ENCODE assay signal across 29 cellular contexts in genomic region chr6:153048631-153049030, GRCh38.
"Had no signal": no experiment of that assay in that cellular context is flagged by ENCODE, and none has a peak within 500 bp of the region (broad histone marks: within the 10 kb centered on the region; RNA-seq: fewer than 3 reads in every experiment).

No MANE protein-coding gene starts in this region.

- H3K4me1 ChIP-seq: ascending aorta, Peyer's patch had no signal

- ATAC-seq: activated CD8-positive, alpha-beta T cell treated with anti-CD3 and anti-CD28 coated beads for 36 hours had no signal

- DNase-seq: activated CD4-positive, alpha-beta T cell treated with anti-CD3 and anti-CD28 coated beads, Interleukin-2, amount 10 ng/mL, durations not matched to agents 24 days and 14 days; activated CD4-positive, alpha-beta T cell treated with anti-CD3 and anti-CD28 coated beads, Interleukin-2, amount 50 U/mL, for 4 hours; activated CD8-positive, alpha-beta T cell treated with anti-CD3 and anti-CD28 coated beads for 36 hours; activated gamma-delta T cell; activated naive CD4-positive, alpha-beta T cell treated with Interleukin-2 at 50 U/mL for 16 hours; activated naive CD8-positive, alpha-beta T cell treated with anti-CD3 and anti-CD28 coated beads, Interleukin-2, amount 10 ng/mL, durations not matched to agents 7 days and 5 days; activated T-cell treated with anti-CD3 and anti-CD28 coated beads, Interleukin-2, amount 50 U/mL, for 24 hours; amygdala; Karpas-422; KBM-7; MM.1S; NCI-H1092 treated with DMSO at 0.1 percent for 48 hours; NCI-H1417; NCI-H187 treated with DMSO at 0.1 percent for 48 hours; NCI-H2081 treated with DMSO at 0.1 percent for 48 hours; NCI-H226; NCI-H446 treated with DMSO at 0.1 percent for 48 hours; NCI-H524; NCI-H69; Peyer's patch; SHP77; SJCRH30; T1000; WERI-Rb-1 had no signal

- H3K27me3 Mint-ChIP-seq: activated CD8-positive, alpha-beta T cell treated with anti-CD3 and anti-CD28 coated beads for 36 hours; activated naive CD8-positive, alpha-beta T cell treated with anti-CD3 and anti-CD28 coated beads, Interleukin-2, amount 10 ng/mL, durations not matched to agents 7 days and 5 days; activated T-cell treated with anti-CD3 and anti-CD28 coated beads, Interleukin-2, amount 50 U/mL, for 24 hours; IgD-negative memory B cell had no signal

- H3K4me3 Mint-ChIP-seq: activated CD4-positive, alpha-beta T cell treated with anti-CD3 and anti-CD28 coated beads, Interleukin-2, amount 10 ng/mL, durations not matched to agents 24 days and 14 days; activated CD8-positive, alpha-beta T cell treated with anti-CD3 and anti-CD28 coated beads for 36 hours; activated naive CD4-positive, alpha-beta T cell treated with anti-CD3 and anti-CD28 coated beads, Interleukin-2, amount 50 U/mL, for 24 hours; activated naive CD8-positive, alpha-beta T cell treated with anti-CD3 and anti-CD28 coated beads, Interleukin-2, amount 10 ng/mL, durations not matched to agents 7 days and 5 days; activated T-cell treated with anti-CD3 and anti-CD28 coated beads, Interleukin-2, amount 50 U/mL, for 24 hours; IgD-negative memory B cell had no signal

- H3K27ac Mint-ChIP-seq: activated CD4-positive, alpha-beta T cell treated with anti-CD3 and anti-CD28 coated beads, Interleukin-2, amount 10 ng/mL, durations not matched to agents 24 days and 14 days; activated CD8-positive, alpha-beta T cell treated with anti-CD3 and anti-CD28 coated beads for 36 hours; activated naive CD4-positive, alpha-beta T cell treated with anti-CD3 and anti-CD28 coated beads, Interleukin-2, amount 50 U/mL, for 24 hours; activated naive CD8-positive, alpha-beta T cell treated with anti-CD3 and anti-CD28 coated beads, Interleukin-2, amount 10 ng/mL, durations not matched to agents 7 days and 5 days; activated T-cell treated with anti-CD3 and anti-CD28 coated beads, Interleukin-2, amount 50 U/mL, for 24 hours; activated T-helper 2 cell treated with anti-CD3 and anti-CD28 coated beads, Interferon-gamma antibody, Interleukin-2, Interleukin-4, amounts not matched to agents 10 μg/mL and 5 μg/mL and 100 μg/mL, durations not matched to agents 14 hours and 24 hours and 36 hours; IgD-negative memory B cell had no signal

- H3K4me1 Mint-ChIP-seq: activated CD4-positive, alpha-beta T cell treated with anti-CD3 and anti-CD28 coated beads, Interleukin-2, amount 10 ng/mL, durations not matched to agents 24 days and 14 days; activated naive CD4-positive, alpha-beta T cell treated with anti-CD3 and anti-CD28 coated beads, Interleukin-2, amount 50 U/mL, for 24 hours; activated naive CD8-positive, alpha-beta T cell treated with anti-CD3 and anti-CD28 coated beads, Interleukin-2, amount 10 ng/mL, durations not matched to agents 7 days and 5 days; IgD-negative memory B cell had no signal

- H3K27ac ChIP-seq: ascending aorta, Peyer's patch, SJCRH30, SK-N-MC, WERI-Rb-1 had no signal

- H3K36me3 Mint-ChIP-seq: activated naive CD4-positive, alpha-beta T cell treated with anti-CD3 and anti-CD28 coated beads, Interleukin-2, amount 50 U/mL, for 24 hours; activated naive CD8-positive, alpha-beta T cell treated with anti-CD3 and anti-CD28 coated beads, Interleukin-2, amount 10 ng/mL, durations not matched to agents 7 days and 5 days; IgD-negative memory B cell had no signal

- H3K9me3 ChIP-seq: ascending aorta, Peyer's patch, SJCRH30 had no signal

- H3K9me3 Mint-ChIP-seq: activated CD8-positive, alpha-beta T cell treated with anti-CD3 and anti-CD28 coated beads for 36 hours; activated T-cell treated with anti-CD3 and anti-CD28 coated beads, Interleukin-2, amount 50 U/mL, for 24 hours; activated T-helper 2 cell treated with anti-CD3 and anti-CD28 coated beads, Interferon-gamma antibody, Interleukin-2, Interleukin-4, amounts not matched to agents 10 μg/mL and 5 μg/mL and 100 μg/mL, durations not matched to agents 14 hours and 24 hours and 36 hours had no signal

- H3K4me3 ChIP-seq: ascending aorta, Peyer's patch, SJCRH30, SK-N-MC had no signal

- H3K27me3 ChIP-seq: ascending aorta, Peyer's patch, SJCRH30 had no signal

- H3K36me3 ChIP-seq: ascending aorta, Peyer's patch, WERI-Rb-1 had no signal
